19 cellular contexts compared by ENCODE assay signal in genomic region chr19:52679598-52679997, GRCh38.
"Had no signal": no experiment of that assay in that cellular context is flagged by ENCODE, and none has a peak within 500 bp of the region (broad histone marks: within the 10 kb centered on the region; RNA-seq: fewer than 3 reads in every experiment).

No MANE protein-coding gene starts in this region.

- H3K27ac Mint-ChIP-seq: activated B cell treated with CpG ODN at 0.5 μM for 24 hours; dendritic cell treated with granulocyte-macrophage colony-stimulating factor and Interleukin-4, amounts not matched to agents 40 ng/mL and 50 ng/mL, for 4 days; T-helper 17 cell had no signal

- H3K27me3 Mint-ChIP-seq: activated B cell treated with CpG ODN at 0.5 μM for 24 hours; activated naive CD4-positive, alpha-beta T cell treated with anti-CD3 and anti-CD28 coated beads, Interleukin-2, amount 50 U/mL, for 24 hours; dendritic cell treated with granulocyte-macrophage colony-stimulating factor and Interleukin-4, amounts not matched to agents 40 ng/mL and 50 ng/mL, for 4 days; T-helper 17 cell had no signal

- H3K36me3 ChIP-seq: adrenal gland, brain microvascular endothelial cell had no signal

- H3K27me3 ChIP-seq: adrenal gland, ascending aorta, brain microvascular endothelial cell, testis, upper lobe of left lung had no signal

- H3K4me1 ChIP-seq: adrenal gland, ascending aorta, testis, upper lobe of left lung had no signal

- H3K27ac ChIP-seq: adrenal gland, ascending aorta, brain microvascular endothelial cell, testis, upper lobe of left lung had no signal

- DNase-seq: activated B cell treated with CpG ODN at 0.5 μM for 24 hours; activated CD4-positive, alpha-beta T cell treated with anti-CD3 and anti-CD28 coated beads for 4 hours; activated gamma-delta T cell treated with Interleukin-2 at 50 U/mL for 16 hours; activated T-cell treated with anti-CD3 and anti-CD28 coated beads, Interleukin-2, amount 50 U/mL, for 1 hour; adrenal gland; brain microvascular endothelial cell; caudate nucleus; effector CD4-positive, alpha-beta T cell; occipital lobe; stimulated activated CD4-positive, alpha-beta T cell treated with anti-CD3 and anti-CD28 coated beads, Interleukin-2, amount 100 ng/mL, for 48 hours; stimulated activated CD8-positive, alpha-beta memory T cell treated with anti-CD3 and anti-CD28 coated beads, Interleukin-4, amount 100 ng/mL, for 48 hours; stimulated activated naive CD4-positive, alpha-beta T cell; SW 1271; T-helper 17 cell; testis; upper lobe of left lung had no signal

- H3K4me3 Mint-ChIP-seq: activated B cell treated with CpG ODN at 0.5 μM for 24 hours; activated naive CD4-positive, alpha-beta T cell treated with anti-CD3 and anti-CD28 coated beads, Interleukin-2, amount 50 U/mL, for 24 hours; dendritic cell treated with granulocyte-macrophage colony-stimulating factor and Interleukin-4, amounts not matched to agents 40 ng/mL and 50 ng/mL, for 4 days; T-helper 17 cell had no signal

- ATAC-seq: T-helper 17 cell had no signal

- H3K4me1 Mint-ChIP-seq: activated B cell treated with CpG ODN at 0.5 μM for 24 hours had no signal

- H3K4me3 ChIP-seq: adrenal gland, ascending aorta, testis, upper lobe of left lung had no signal

- H3K9me3 ChIP-seq: adrenal gland, ascending aorta, testis, upper lobe of left lung had no signal
